1 cellular context compared by ENCODE assay signal in genomic region chr14:90569201-90569600, GRCh38.
TF ChIP-seq lines count a peak whose summit lies in the region.

No MANE protein-coding gene starts in this region.

TF ChIP-seq in H1, 55 proteins besides CTCF, POLR2A, EP300 and RAD21 (continued from another document):
- TF ChIP-seq CHD1 (IDR thresholded peaks at IDR 0.05; ENCODE audit: low read depth, low read length): no peak
- no peak for TF ChIP-seq ATF2 (IDR thresholded peaks at IDR 0.05; ENCODE audit: low read length)
